ENCODE assay signal across 23 cellular contexts in genomic region chr12:105142259-105142658, GRCh38. TPM values are rescaled to one million over a fixed set of nuclear protein-coding genes. Genes with fewer than 3 reads are reported as not detected.
A peak's percentile ranks its signal among the peaks of the same experiment; 100 is the strongest.
DNase-seq lines count a peak whose midpoint lies in the region; ATAC-seq, FAIRE-seq and TF ChIP-seq lines count a peak whose summit lies in the region.
"Had no signal": no experiment of that assay in that cellular context is flagged by ENCODE, and none has a peak within 500 bp of the region (broad histone marks: within the 10 kb centered on the region; RNA-seq: fewer than 3 reads in every experiment).

No MANE protein-coding gene starts in this region.

- H3K9me3 Mint-ChIP-seq in Calu3 (ENCODE audit: low read depth, unreplicated experiment), result no peaks in the 10 kb centered on the region
- H3K9me3 Mint-ChIP-seq: CD4-positive, CD25-positive, alpha-beta regulatory T cell; CD8-positive, alpha-beta T cell; GM23338; H9 had no signal

- ATAC-seq in GM21526 (IDR thresholded peaks at IDR 0.05; ENCODE audit: low FRiP score, unreplicated experiment), result no peak
- ATAC-seq: CD8-positive, alpha-beta T cell; GM12878; GM23338; HCT116 had no signal

- FAIRE-seq in GM19239 (lab: Jason Lieb, UNC), result peak; percentile 54
- FAIRE-seq: D721Med, GM12878 had no signal

- no peaks in the 10 kb centered on the region for H3K4me1 Mint-ChIP-seq in Calu3 (ENCODE audit: low read depth, unreplicated experiment)

- no peak overlapping the region for H3K4me3 Mint-ChIP-seq in Calu3 (ENCODE audit: low read depth, unreplicated experiment)
- H3K4me3 Mint-ChIP-seq: B cell; CD4-positive, CD25-positive, alpha-beta regulatory T cell; CD8-positive, alpha-beta T cell; GM23338; H9 had no signal

- intact Hi-C loops in dorsolateral prefrontal cortex (cut with DNase I) (no loop called here), Calu3 (cut with micrococcal nuclease; ENCODE audit: unreplicated experiment) (no loop called here)

- no TSS peak for BruUV-seq in Calu3 (replicated peaks; lab: Mats Ljungman, UMichigan)

- TF ChIP-seq CTCF in dorsolateral prefrontal cortex (IDR thresholded peaks at IDR 0.05 in 54 of 56, conservative IDR thresholded peaks at IDR 0.05 in 2 of 56; ENCODE audit: low read depth in 1 of 56, partially characterized antibody in 56 of 56) (no peak), Calu3 (IDR thresholded peaks at IDR 0.05; ENCODE audit: unreplicated experiment) (no peak)

- CTCF ChIA-PET in Calu3 (lab: Charles Lee), result no interaction called here

- H3K36me3 Mint-ChIP-seq in Calu3 (ENCODE audit: insufficient read depth, unreplicated experiment), result peaks cover 59% of the 10 kb centered on the region

- H3K4me3 ChIP-seq in dorsolateral prefrontal cortex, result peak overlapping the region in 12 of 59 donors; percentile 2 to 34 (median 20)
- H3K4me3 ChIP-seq: BLaER1, GM12878, GM23338 had no signal

- peak overlapping the region in 33 of 59 donors; percentile 2 to 74 (median 31) for H3K27ac ChIP-seq in dorsolateral prefrontal cortex
- H3K27ac ChIP-seq: BLaER1, C4-2B had no signal

- H3K27me3 Mint-ChIP-seq in Calu3 (ENCODE audit: unreplicated experiment), result no peaks in the 10 kb centered on the region
- H3K27me3 Mint-ChIP-seq: B cell; CD4-positive, CD25-positive, alpha-beta regulatory T cell had no signal

- no peaks in the 10 kb centered on the region for H3K27me3 ChIP-seq in dorsolateral prefrontal cortex
- H3K27me3 ChIP-seq: BLaER1 had no signal

- DNase-seq in GM19239 (ENCODE audit: insufficient read length, low spot score) (no peak), dorsolateral prefrontal cortex (no peak), medulla oblongata (ENCODE audit: extremely low spot score) (peak; percentile 9), AG08396 (ENCODE audit: low spot score) (no peak), RPMI8226 (no peak), Calu3 (no peak)
- DNase-seq: 8988T; Caco-2; CD4-positive, CD25-positive, alpha-beta regulatory T cell; CD8-positive, alpha-beta T cell; DMS 273 treated with DMSO at 0.1 percent for 48 hours; DMS79; EL; GDM1; H9 had no signal

- H3K27ac Mint-ChIP-seq in Calu3 (ENCODE audit: unreplicated experiment), result no peak overlapping the region
- H3K27ac Mint-ChIP-seq: B cell, GM23338 had no signal

RNA-seq across cellular contexts. Expression of gene WASHC4, which starts 34.7 kb away (rescaled TPM):
- total RNA-seq in dorsolateral prefrontal cortex, result 10 to 100 TPM; 27.1 to 75.9 (median 42.7) TPM
- total RNA-seq in Calu3 (2022), result 70.1 and 73.0 TPM in 2 replicates

RNA-seq across cellular contexts. Expression of gene ALDH1L2, which starts 58.0 kb away (rescaled TPM):
- total RNA-seq in dorsolateral prefrontal cortex (10 to 100 TPM in 77 of 120 experiments, 1 to 10 TPM in 43; 4.6 to 24.6 (median 10.9) TPM), Calu3 (2022) (16.3 and 19.3 TPM in 2 replicates)
- total RNA-seq: CD4-positive, CD25-positive, alpha-beta regulatory T cell; CD8-positive, alpha-beta T cell had no signal
